Comparison of ENCODE assay signal across 10 cellular contexts in genomic region chr15:63049747-63050439, GRCh38. TPM values are rescaled to one million over a fixed set of nuclear protein-coding genes. Genes with fewer than 3 reads are reported as not detected.
DNase-seq lines count a peak whose midpoint lies in the region; ATAC-seq and TF ChIP-seq lines count a peak whose summit lies in the region.
"Had no signal": no experiment of that assay in that cellular context is flagged by ENCODE, and none has a peak within 500 bp of the region (broad histone marks: within the 10 kb centered on the region; RNA-seq: fewer than 3 reads in every experiment).

No MANE protein-coding gene starts in this region.

- CTCF ChIA-PET in HCT116 (lab: Charles Lee): interaction anchor here (1.0 to 2.6 kb wide), 4 partner anchors 18 to 266 kb away, joined by 3 to 21 read pairs (median 6); no protein-coding TSS in a partner anchor
- CTCF ChIA-PET in activated B cell treated with CpG ODN at 0.5 μM for 24 hours (lab: Charles Lee): interaction anchor here (0.7 to 3.5 kb wide), 3 partner anchors 11 to 135 kb away, joined by 3 to 37 read pairs (median 4); no protein-coding TSS in a partner anchor

- no peaks in the 10 kb centered on the region; the same call in 1 of the 2 replicates for H3K79me2 ChIP-seq in HCT116 (ENCODE audit: insufficient read depth, low read length)

- H4K20me1 ChIP-seq in HCT116 (ENCODE audit: insufficient read depth): no peaks in the 10 kb centered on the region

- ATAC-seq in HCT116 (no peak), activated B cell treated with CpG ODN at 0.5 μM for 24 hours (ENCODE audit: low read depth) (no peak), HG02852 (IDR thresholded peaks at IDR 0.05; ENCODE audit: unreplicated experiment) (no peak)

- peaks cover 19% of the 10 kb centered on the region for H3K4me1 Mint-ChIP-seq in activated B cell treated with CpG ODN at 0.5 μM for 24 hours

- TF ChIP-seq CTCF in HCT116 (IDR thresholded peaks at IDR 0.05 in 2 of 3, conservative IDR thresholded peaks at IDR 0.05 in 1 of 3; ENCODE audit: borderline replicate concordance in 1 of 3, insufficient read depth in 1 of 3, low read depth in 2 of 3, low read length in 2 of 3): no peak
- no peak for TF ChIP-seq CTCF in activated B cell treated with CpG ODN at 0.5 μM for 24 hours (IDR thresholded peaks at IDR 0.05)

- peaks cover 18% of the 10 kb centered on the region for H3K27me3 Mint-ChIP-seq in activated B cell treated with CpG ODN at 0.5 μM for 24 hours

- H3K4me3 Mint-ChIP-seq in activated B cell treated with CpG ODN at 0.5 μM for 24 hours: peak overlapping the region; percentile 92

- no peak overlapping the region for H3K9ac ChIP-seq in HCT116 (ENCODE audit: low read length)

- peak overlapping the region; percentile 77 for H3K4me2 ChIP-seq in HCT116 (ENCODE audit: low read length)

- H3K9me3 ChIP-seq in HCT116 (ENCODE audit: control insufficient read depth in 1 of 2, insufficient read depth in 1 of 2, low read depth in 1 of 2, low read length in 2 of 2): no peaks in the 10 kb centered on the region

- no peak for TF ChIP-seq POLR2A in HCT116 (IDR thresholded peaks at IDR 0.05; ENCODE audit: borderline replicate concordance, extremely low read depth, insufficient read depth, insufficient read length)

- no peak for DNase-seq in HCT116 (ENCODE audit: low read depth, low spot score)
- DNase-seq in activated B cell treated with CpG ODN at 0.5 μM for 24 hours: no peak
- peak; percentile 47 for DNase-seq in glomerular visceral epithelial cell (ENCODE audit: extremely low spot score)
- no peak for DNase-seq in skeletal muscle cell (ENCODE audit: low read depth)
- no peak for DNase-seq in NCI-H1105 treated with DMSO at 0.1 percent for 48 hours (lab: John Stamatoyannopoulos, UW)
- DNase-seq in EL: no peak
- DNase-seq in DMS53 (lab: John Stamatoyannopoulos, UW): no peak
- DNase-seq: activated CD8-positive, alpha-beta memory T cell treated with anti-CD3 and anti-CD28 coated beads for 24 hours; KG1 had no signal

- no peak for TF ChIP-seq RAD21 in HCT116 (IDR thresholded peaks at IDR 0.05; ENCODE audit: low read depth)

- RAD21 ChIA-PET in HCT116 (lab: Charles Lee; ENCODE audit: low non-redundant PET in 1 of 2, low total read pairs in 2 of 2, uncharacterized antibody in 2 of 2, unreplicated experiment in 2 of 2): no interaction called here

- POLR2A ChIA-PET in HCT116 (lab: Charles Lee) (interaction anchor here (1.2 kb wide), 1 partner anchor 154 kb away, joined by 3 read pairs; no protein-coding TSS in a partner anchor), activated B cell treated with CpG ODN at 0.5 μM for 24 hours (lab: Charles Lee) (no interaction called here)

- no peaks in the 10 kb centered on the region for H3K27me3 ChIP-seq in HCT116 (ENCODE audit: insufficient read depth, low read length)

- intact Hi-C loops in HCT116 (cut with micrococcal nuclease): loop anchor here (5.0 to 10.0 kb wide), 2 partner anchors 225 to 352 kb away; partner anchors contain the start of gene APH1B
- intact Hi-C loops in activated B cell treated with CpG ODN at 0.5 μM for 24 hours (cut with micrococcal nuclease): loop anchor here (2.0 to 5.0 kb wide), 3 partner anchors 139 to 552 kb away; partner anchors contain the start of genes APH1B and RAB8B

- peaks cover 2% of the 10 kb centered on the region for H3K36me3 Mint-ChIP-seq in activated B cell treated with CpG ODN at 0.5 μM for 24 hours (ENCODE audit: low read depth)

- peaks cover 13 to 37% of the 10 kb centered on the region in 2 experiments for H3K4me1 ChIP-seq in HCT116 (ENCODE audit: control insufficient read depth in 1 of 2, insufficient read depth in 2 of 2, low read length in 2 of 2)

- no peaks in the 10 kb centered on the region for H3K9me3 Mint-ChIP-seq in activated B cell treated with CpG ODN at 0.5 μM for 24 hours

- no peaks in the 10 kb centered on the region for H3K36me3 ChIP-seq in HCT116 (ENCODE audit: control insufficient read depth in 1 of 2, insufficient read depth in 2 of 2, low read length in 2 of 2)

- H3K27ac Mint-ChIP-seq in activated B cell treated with CpG ODN at 0.5 μM for 24 hours: no peak overlapping the region

- no TSS peak for BruUV-seq in HCT116 (replicated peaks; lab: Mats Ljungman, UMichigan)

- H3K9me2 ChIP-seq in HCT116 (ENCODE audit: insufficient read depth): no peaks in the 10 kb centered on the region

- H3K4me3 ChIP-seq in HCT116 (replicated peaks in 1 of 2; ENCODE audit: low read depth in 1 of 2, low read length in 2 of 2): peak overlapping the region in 1 of 2 experiments; percentile 68; a peak in 1 of 4 replicates
- H3K4me3 ChIP-seq in skeletal muscle cell (ENCODE audit: low read depth, low read length): peak overlapping the region; percentile 71

- H2AFZ ChIP-seq in HCT116 (ENCODE audit: low read depth, low read length, poor library complexity, severe bottlenecking): no peak overlapping the region

- H3K27ac ChIP-seq in HCT116 (ENCODE audit: low read depth, low read length): no peak overlapping the region

TF ChIP-seq in HCT116, 20 proteins besides CTCF, POLR2A, EP300 and RAD21:
- TF ChIP-seq EZH2phosphoT487 (IDR thresholded peaks at IDR 0.05; ENCODE audit: borderline replicate concordance): no peak
- TF ChIP-seq, protein P1, sequence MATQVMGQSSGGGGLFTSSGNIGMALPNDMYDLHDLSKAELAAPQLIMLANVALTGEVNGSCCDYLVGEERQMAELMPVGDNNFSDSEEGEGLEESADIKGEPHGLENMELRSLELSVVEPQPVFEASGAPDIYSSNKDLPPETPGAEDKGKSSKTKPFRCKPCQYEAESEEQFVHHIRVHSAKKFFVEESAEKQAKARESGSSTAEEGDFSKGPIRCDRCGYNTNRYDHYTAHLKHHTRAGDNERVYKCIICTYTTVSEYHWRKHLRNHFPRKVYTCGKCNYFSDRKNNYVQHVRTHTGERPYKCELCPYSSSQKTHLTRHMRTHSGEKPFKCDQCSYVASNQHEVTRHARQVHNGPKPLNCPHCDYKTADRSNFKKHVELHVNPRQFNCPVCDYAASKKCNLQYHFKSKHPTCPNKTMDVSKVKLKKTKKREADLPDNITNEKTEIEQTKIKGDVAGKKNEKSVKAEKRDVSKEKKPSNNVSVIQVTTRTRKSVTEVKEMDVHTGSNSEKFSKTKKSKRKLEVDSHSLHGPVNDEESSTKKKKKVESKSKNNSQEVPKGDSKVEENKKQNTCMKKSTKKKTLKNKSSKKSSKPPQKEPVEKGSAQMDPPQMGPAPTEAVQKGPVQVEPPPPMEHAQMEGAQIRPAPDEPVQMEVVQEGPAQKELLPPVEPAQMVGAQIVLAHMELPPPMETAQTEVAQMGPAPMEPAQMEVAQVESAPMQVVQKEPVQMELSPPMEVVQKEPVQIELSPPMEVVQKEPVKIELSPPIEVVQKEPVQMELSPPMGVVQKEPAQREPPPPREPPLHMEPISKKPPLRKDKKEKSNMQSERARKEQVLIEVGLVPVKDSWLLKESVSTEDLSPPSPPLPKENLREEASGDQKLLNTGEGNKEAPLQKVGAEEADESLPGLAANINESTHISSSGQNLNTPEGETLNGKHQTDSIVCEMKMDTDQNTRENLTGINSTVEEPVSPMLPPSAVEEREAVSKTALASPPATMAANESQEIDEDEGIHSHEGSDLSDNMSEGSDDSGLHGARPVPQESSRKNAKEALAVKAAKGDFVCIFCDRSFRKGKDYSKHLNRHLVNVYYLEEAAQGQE (IDR thresholded peaks at IDR 0.05; ENCODE audit: low read depth): no peak
- no peak for TF ChIP-seq ZFX (IDR thresholded peaks at IDR 0.05)
- TF ChIP-seq ZBTB33 (IDR thresholded peaks at IDR 0.05; ENCODE audit: extremely low read depth, insufficient replicate concordance, low read length): no peak
- no peak for TF ChIP-seq CBX3 (IDR thresholded peaks at IDR 0.05; ENCODE audit: low read depth)
- no peak for TF ChIP-seq SP1 (IDR thresholded peaks at IDR 0.05; ENCODE audit: low read depth)
- TF ChIP-seq TCF7L2 (IDR thresholded peaks at IDR 0.05; ENCODE audit: borderline replicate concordance, extremely low read depth, insufficient read depth, insufficient read length): no peak
- TF ChIP-seq JUND (IDR thresholded peaks at IDR 0.05): no peak
- no peak for TF ChIP-seq ELF1 (IDR thresholded peaks at IDR 0.05; ENCODE audit: borderline replicate concordance, low read depth)
- TF ChIP-seq EZH2 (IDR thresholded peaks at IDR 0.05): no peak
- no peak for TF ChIP-seq FOSL1 (IDR thresholded peaks at IDR 0.05; ENCODE audit: low read depth)
- no peak for TF ChIP-seq EGR1 (IDR thresholded peaks at IDR 0.05; ENCODE audit: low read depth)

RNA-seq across cellular contexts. Expression of gene TPM1, which starts 7.3 kb away (rescaled TPM):
- total RNA-seq in HCT116 (2021; ENCODE audit: unreplicated experiment): 22.5 TPM
- 21.6 and 27.5 TPM in 2 replicates for polyA plus RNA-seq in HCT116 (2012)
- 7.8 TPM in 2 replicates for total RNA-seq in activated B cell treated with CpG ODN at 0.5 μM for 24 hours
